Comparison of ENCODE assay signal across 11 cellular contexts in genomic region chr1:244858357-244858756, GRCh38. TPM values are rescaled to one million over a fixed set of nuclear protein-coding genes. Genes with fewer than 3 reads are reported as not detected.
DNase-seq lines count a peak whose midpoint lies in the region; TF ChIP-seq lines count a peak whose summit lies in the region.
"Had no signal": no experiment of that assay in that cellular context is flagged by ENCODE, and none has a peak within 500 bp of the region (broad histone marks: within the 10 kb centered on the region; RNA-seq: fewer than 3 reads in every experiment).

No MANE protein-coding gene starts in this region.

- H3K36me3 ChIP-seq in HUES64 (ENCODE audit: insufficient read depth, low read length) (peaks cover 95% of the 10 kb centered on the region), ascending aorta (peaks cover 67 to 80% of the 10 kb centered on the region in 2 donors)

- H3K4me1 Mint-ChIP-seq in T-helper 1 cell treated with Interleukin-12 subunit alpha and Interleukin-12 subunit beta and Interleukin-4 antibody, amounts not matched to agents 30 μg/mL and 1 μg/mL, for 36 hours (ENCODE audit: low read depth) = peaks cover 73% of the 10 kb centered on the region
- H3K4me1 Mint-ChIP-seq in activated T-helper 2 cell treated with anti-CD3 and anti-CD28 coated beads, Interferon-gamma antibody, Interleukin-2, Interleukin-4, amounts not matched to agents 10 μg/mL and 5 μg/mL and 100 μg/mL, durations not matched to agents 14 hours and 24 hours and 36 hours (ENCODE audit: low read depth) = peaks cover 70% of the 10 kb centered on the region
- H3K4me1 Mint-ChIP-seq in nephron progenitor cell = peaks cover 77% of the 10 kb centered on the region

- H3K4me3 ChIP-seq in HUES64 (ENCODE audit: low read length) (peak overlapping the region; percentile 19; the same call in 1 of the 2 replicates), ascending aorta (no peak overlapping the region)

- H3K9me3 Mint-ChIP-seq in T-helper 1 cell treated with Interleukin-12 subunit alpha and Interleukin-12 subunit beta and Interleukin-4 antibody, amounts not matched to agents 30 μg/mL and 1 μg/mL, for 36 hours = no peaks in the 10 kb centered on the region
- H3K9me3 Mint-ChIP-seq in activated T-helper 2 cell treated with anti-CD3 and anti-CD28 coated beads, Interferon-gamma antibody, Interleukin-2, Interleukin-4, amounts not matched to agents 10 μg/mL and 5 μg/mL and 100 μg/mL, durations not matched to agents 14 hours and 24 hours and 36 hours = no peaks in the 10 kb centered on the region
- H3K9me3 Mint-ChIP-seq in nephron progenitor cell = no peaks in the 10 kb centered on the region

- H3K9me3 ChIP-seq in HUES64 (ENCODE audit: insufficient read depth, low read depth, low read length) (no peaks in the 10 kb centered on the region), ascending aorta (no peaks in the 10 kb centered on the region)

- WGBS in HUES64 = 95% methylated on average over 1 of the region's 1 CpG

- H3K27me3 Mint-ChIP-seq in T-helper 1 cell treated with Interleukin-12 subunit alpha and Interleukin-12 subunit beta and Interleukin-4 antibody, amounts not matched to agents 30 μg/mL and 1 μg/mL, for 36 hours (ENCODE audit: low read depth) = no peaks in the 10 kb centered on the region
- no peaks in the 10 kb centered on the region for H3K27me3 Mint-ChIP-seq in activated T-helper 2 cell treated with anti-CD3 and anti-CD28 coated beads, Interferon-gamma antibody, Interleukin-2, Interleukin-4, amounts not matched to agents 10 μg/mL and 5 μg/mL and 100 μg/mL, durations not matched to agents 14 hours and 24 hours and 36 hours (ENCODE audit: low read depth)
- no peaks in the 10 kb centered on the region for H3K27me3 Mint-ChIP-seq in nephron progenitor cell (ENCODE audit: low read depth, poor library complexity)

- TF ChIP-seq CTCF in nephron progenitor cell (IDR thresholded peaks at IDR 0.05) (no peak), ascending aorta (IDR thresholded peaks at IDR 0.05) (no peak)

- H3K27ac Mint-ChIP-seq in T-helper 1 cell treated with Interleukin-12 subunit alpha and Interleukin-12 subunit beta and Interleukin-4 antibody, amounts not matched to agents 30 μg/mL and 1 μg/mL, for 36 hours = peak overlapping the region; percentile 28
- H3K27ac Mint-ChIP-seq in activated T-helper 2 cell treated with anti-CD3 and anti-CD28 coated beads, Interferon-gamma antibody, Interleukin-2, Interleukin-4, amounts not matched to agents 10 μg/mL and 5 μg/mL and 100 μg/mL, durations not matched to agents 14 hours and 24 hours and 36 hours = no peak overlapping the region
- H3K27ac Mint-ChIP-seq in nephron progenitor cell = peak overlapping the region; percentile 55

- H3K27ac ChIP-seq in HUES64 (ENCODE audit: low read depth, low read length) = no peak overlapping the region
- H3K27ac ChIP-seq in ascending aorta = no peak overlapping the region

- H3K4me1 ChIP-seq in HUES64 (ENCODE audit: insufficient read depth, low read length) = peaks cover 26% of the 10 kb centered on the region; the same call in 1 of the 2 replicates
- H3K4me1 ChIP-seq in ascending aorta = peaks cover 11 to 57% of the 10 kb centered on the region in 2 donors

- H3K4me3 Mint-ChIP-seq in T-helper 1 cell treated with Interleukin-12 subunit alpha and Interleukin-12 subunit beta and Interleukin-4 antibody, amounts not matched to agents 30 μg/mL and 1 μg/mL, for 36 hours = peak overlapping the region; percentile 35
- H3K4me3 Mint-ChIP-seq in activated T-helper 2 cell treated with anti-CD3 and anti-CD28 coated beads, Interferon-gamma antibody, Interleukin-2, Interleukin-4, amounts not matched to agents 10 μg/mL and 5 μg/mL and 100 μg/mL, durations not matched to agents 14 hours and 24 hours and 36 hours (ENCODE audit: low read depth) = peak overlapping the region; percentile 15
- no peak overlapping the region for H3K4me3 Mint-ChIP-seq in nephron progenitor cell

- intact Hi-C loops in activated T-helper 2 cell treated with anti-CD3 and anti-CD28 coated beads, Interferon-gamma antibody, Interleukin-2, Interleukin-4, amounts not matched to agents 10 μg/mL and 5 μg/mL and 100 μg/mL, durations not matched to agents 14 hours and 24 hours and 36 hours (cut with micrococcal nuclease) = loop anchor here (10.0 kb wide), 1 partner anchor 296 kb away; the partner anchor contains the start of gene KIF26B
- intact Hi-C loops in ascending aorta (cut with DNase I) = no loop called here

- H3K36me3 Mint-ChIP-seq in T-helper 1 cell treated with Interleukin-12 subunit alpha and Interleukin-12 subunit beta and Interleukin-4 antibody, amounts not matched to agents 30 μg/mL and 1 μg/mL, for 36 hours (ENCODE audit: low read depth) = peaks cover 84% of the 10 kb centered on the region
- H3K36me3 Mint-ChIP-seq in activated T-helper 2 cell treated with anti-CD3 and anti-CD28 coated beads, Interferon-gamma antibody, Interleukin-2, Interleukin-4, amounts not matched to agents 10 μg/mL and 5 μg/mL and 100 μg/mL, durations not matched to agents 14 hours and 24 hours and 36 hours (ENCODE audit: low read depth) = peaks cover 92% of the 10 kb centered on the region
- H3K36me3 Mint-ChIP-seq in nephron progenitor cell (ENCODE audit: low read depth) = peaks cover 91% of the 10 kb centered on the region

- H3K9ac ChIP-seq in HUES64 (ENCODE audit: low read depth, low read length) = no peak overlapping the region; the same call in 1 of the 2 replicates

- DNase-seq in T-helper 1 cell (no peak), nephron progenitor cell (no peak), ascending aorta (ENCODE audit: low spot score in 2 of 2) (no peak), Kasumi-1 (lab: John Stamatoyannopoulos, UW) (no peak), GM19240 (ENCODE audit: insufficient read length, low spot score) (no peak)
- DNase-seq in activated T-helper 2 cell treated with anti-CD3 and anti-CD28 coated beads, Interferon-gamma antibody, Interleukin-2, Interleukin-4, amounts not matched to agents 10 μg/mL and 5 μg/mL and 100 μg/mL, durations not matched to agents 14 hours and 24 hours and 36 hours (ENCODE audit: low spot score) = no peak
- DNase-seq: dermis blood vessel endothelial cell, NCI-H1930, NCI-H526 treated with DMSO at 0.1 percent for 48 hours had no signal

- H3K27me3 ChIP-seq in HUES64 (ENCODE audit: insufficient read depth, low read length) (no peaks in the 10 kb centered on the region), ascending aorta (no peaks in the 10 kb centered on the region)

RNA-seq across cellular contexts. Expression of gene HNRNPU, which starts 6.0 kb away (rescaled TPM):
- polyA plus RNA-seq in HUES64 (2013, experiment 1 of 2) = 474 TPM
- polyA plus RNA-seq in HUES64 (2013, experiment 2 of 2) = 461 TPM
- total RNA-seq in activated T-helper 2 cell treated with anti-CD3 and anti-CD28 coated beads, Interferon-gamma antibody, Interleukin-2, Interleukin-4, amounts not matched to agents 10 μg/mL and 5 μg/mL and 100 μg/mL, durations not matched to agents 14 hours and 24 hours and 36 hours = 569 and 589 TPM in 2 replicates
- total RNA-seq in ascending aorta = 128 TPM

RNA-seq across cellular contexts. Expression of gene COX20, which starts 22.9 kb away (rescaled TPM):
- polyA plus RNA-seq in HUES64 (2013, experiment 1 of 2) = 27.5 TPM
- polyA plus RNA-seq in HUES64 (2013, experiment 2 of 2) = 27.3 TPM
- total RNA-seq in activated T-helper 2 cell treated with anti-CD3 and anti-CD28 coated beads, Interferon-gamma antibody, Interleukin-2, Interleukin-4, amounts not matched to agents 10 μg/mL and 5 μg/mL and 100 μg/mL, durations not matched to agents 14 hours and 24 hours and 36 hours = 27.1 and 33.2 TPM in 2 replicates
- 8.2 TPM for total RNA-seq in ascending aorta
